8 cellular contexts compared by ENCODE assay signal in genomic region chr16:20904507-20905079, GRCh38. TPM values are rescaled to one million over a fixed set of nuclear protein-coding genes. Genes with fewer than 3 reads are reported as not detected.
DNase-seq lines count a peak whose midpoint lies in the region; ATAC-seq and TF ChIP-seq lines count a peak whose summit lies in the region.

No MANE protein-coding gene starts in this region.

- peak overlapping the region; percentile 39 to 95 (median 62) for H3K27ac ChIP-seq in body of pancreas

- in situ Hi-C loops in GM13976 (cut with MboI; ENCODE audit: low sequenced_read_pairs, unreplicated experiment) = no loop called here

- TF ChIP-seq POLR2A in body of pancreas (IDR thresholded peaks at IDR 0.05) = no peak

- intact Hi-C loops in body of pancreas (cut with DNase I) = loop anchor here (10.0 kb wide), 1 partner anchor 50 kb away; no protein-coding TSS in a partner anchor

- WGBS in body of pancreas, 2 donors = 6 to 8% methylated on average over 3 of the region's 3 CpGs

- DNase-seq in GM13976 (ENCODE audit: low spot score) = peak; percentile 46
- peak; percentile 92 for DNase-seq in NCI-H226
- DNase-seq in body of pancreas = peak in 1 of 4 donors; percentile 46
- no peak for DNase-seq in cerebellar nuclear complex (lab: John Stamatoyannopoulos, UW)
- DNase-seq in NCI-H1105 treated with DMSO at 0.1 percent for 48 hours (lab: John Stamatoyannopoulos, UW) = no peak
- no peak for DNase-seq in DMS79 treated with DMSO at 0.1 percent for 48 hours (lab: John Stamatoyannopoulos, UW)

- ATAC-seq in body of pancreas (peak; percentile 14), HG02870 (IDR thresholded peaks at IDR 0.05; ENCODE audit: unreplicated experiment) (no peak)

- H3K27me3 ChIP-seq in body of pancreas (no peaks in the 10 kb centered on the region), mucosa of stomach (ENCODE audit: control insufficient read depth, insufficient read depth, low read length) (no peaks in the 10 kb centered on the region)

- no peak overlapping the region for H3K4me3 ChIP-seq in body of pancreas
- H3K4me3 ChIP-seq in mucosa of stomach (ENCODE audit: low read length) = no peak overlapping the region

- TF ChIP-seq CTCF in GM13976 (IDR thresholded peaks at IDR 0.05; ENCODE audit: borderline replicate concordance, control extremely low read depth, extremely low read depth, insufficient read depth, missing control alignments) (no peak), body of pancreas (IDR thresholded peaks at IDR 0.05) (peak in 1 of 7 experiments; percentile 4)

- peak overlapping the region; percentile 23 for H3K9ac ChIP-seq in mucosa of stomach (ENCODE audit: low read length)

- peaks cover 64% of the 10 kb centered on the region for H3K4me1 ChIP-seq in body of pancreas
- peaks cover 50% of the 10 kb centered on the region for H3K4me1 ChIP-seq in mucosa of stomach (ENCODE audit: control insufficient read depth, insufficient read depth, low read length)

- H3K9me3 ChIP-seq in body of pancreas (no peaks in the 10 kb centered on the region), mucosa of stomach (ENCODE audit: control insufficient read depth, low read length) (no peaks in the 10 kb centered on the region)

- H3K36me3 ChIP-seq in body of pancreas (replicated peaks in 1 of 2; ENCODE audit: insufficient read depth in 1 of 2, low read depth in 2 of 2) (no peaks in the 10 kb centered on the region), mucosa of stomach (ENCODE audit: control insufficient read depth, insufficient read depth, low read length) (no peaks in the 10 kb centered on the region)

RNA-seq across cellular contexts. Expression of gene LYRM1, which starts 4.0 kb away (rescaled TPM):
- total RNA-seq in body of pancreas = 10 to 100 TPM; 13.5 to 18.9 TPM

RNA-seq across cellular contexts. Expression of gene DCUN1D3, which starts 4.4 kb away (rescaled TPM):
- total RNA-seq in body of pancreas = 10 to 100 TPM in 1 of 2 donors, 1 to 10 TPM in 1; 7.5 to 14.5 TPM

Comparison
In these comparisons a context has a peak if more than half of its experiments do, and no peak if none do; other contexts are left out.
1. DNase-seq: peak in GM13976 (single experiment) and NCI-H226 (single experiment); none in cerebellar nuclear complex (0 of 2), NCI-H1105 treated with DMSO at 0.1 percent for 48 hours (single experiment) and DMS79 treated with DMSO at 0.1 percent for 48 hours (single experiment).